Comparison of ENCODE assay signal across 8 cellular contexts in the genomic region with DNA sequence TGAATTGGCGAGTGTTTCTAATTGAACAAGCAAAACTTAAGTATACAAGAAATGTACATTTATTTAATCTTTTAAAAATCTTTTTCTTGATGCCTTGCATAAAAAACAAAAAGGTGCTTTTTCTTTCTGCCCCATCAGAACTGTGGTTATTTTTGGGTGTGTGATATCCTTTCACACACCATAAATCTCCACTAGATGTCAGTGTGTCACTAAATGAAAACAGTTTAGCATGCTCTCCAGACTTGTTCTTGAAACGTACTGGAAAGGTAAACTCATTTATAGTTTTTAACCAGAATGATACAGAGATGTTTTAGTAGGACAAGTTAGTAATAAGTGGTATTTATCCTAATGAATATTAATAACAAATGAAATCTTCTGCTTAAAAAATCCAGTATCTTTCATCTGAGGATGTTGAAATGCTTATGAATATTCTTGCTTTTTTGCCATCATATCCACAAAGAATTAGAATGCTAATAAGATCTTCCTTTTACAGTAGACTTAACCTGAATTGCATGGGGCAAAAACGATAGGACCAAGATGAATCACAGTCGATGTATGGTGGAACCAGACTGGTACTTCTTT.
A peak's percentile ranks its signal among the peaks of the same experiment; 100 is the strongest.
DNase-seq lines count a peak whose midpoint lies in the region; TF ChIP-seq lines count a peak whose summit lies in the region.

No MANE protein-coding gene starts in this region.

- H3K36me3 ChIP-seq in A673 (ENCODE audit: insufficient read depth, low read length, poor library complexity, severe bottlenecking), result no peaks in the 10 kb centered on the region
- no peaks in the 10 kb centered on the region for H3K36me3 ChIP-seq in GM23248 (ENCODE audit: low read depth)
- H3K36me3 ChIP-seq in KMS-11 (ENCODE audit: insufficient read depth), result no peaks in the 10 kb centered on the region
- no peaks in the 10 kb centered on the region; the same call in 1 of the 2 replicates for H3K36me3 ChIP-seq in SJCRH30

- H3K27me3 ChIP-seq in A673 (replicated peaks; ENCODE audit: insufficient read depth, low read depth, low read length, poor library complexity) (no peaks in the 10 kb centered on the region), GM23248 (replicated peaks; ENCODE audit: insufficient read depth) (no peaks in the 10 kb centered on the region), KMS-11 (ENCODE audit: insufficient read depth, low read depth) (no peaks in the 10 kb centered on the region), SJCRH30 (no peaks in the 10 kb centered on the region)

- H4K20me1 ChIP-seq in GM23248 (ENCODE audit: insufficient read depth) (no peaks in the 10 kb centered on the region), KMS-11 (ENCODE audit: insufficient read depth) (no peaks in the 10 kb centered on the region)

- H2AFZ ChIP-seq in GM23248 (no peak overlapping the region), KMS-11 (ENCODE audit: low read depth) (no peak overlapping the region)

- in situ Hi-C loops in GM23248 (cut with MboI), result loop anchor here (25.0 kb wide), 2 partner anchors 635 to 1010 kb away; no protein-coding TSS in a partner anchor

- no peak overlapping the region for H3K4me3 Mint-ChIP-seq in nephron progenitor cell

- peaks cover 11% of the 10 kb centered on the region for H3K4me1 Mint-ChIP-seq in nephron progenitor cell

- H3K27ac Mint-ChIP-seq in nephron progenitor cell, result no peak overlapping the region

- TF ChIP-seq CTCF in A673 (conservative IDR thresholded peaks at IDR 0.05; ENCODE audit: low read depth, low read length) (peak; percentile 82), KMS-11 (conservative IDR thresholded peaks at IDR 0.05; ENCODE audit: low read depth, low read length) (peak; percentile 79), nephron progenitor cell (IDR thresholded peaks at IDR 0.05) (peak; percentile 70)

- peaks cover 18% of the 10 kb centered on the region; the same call in 1 of the 2 replicates for H3F3A ChIP-seq in GM23248 (ENCODE audit: insufficient read depth)

- CTCF ChIA-PET in A673 (lab: Charles Lee), result no interaction called here

- H3K4me2 ChIP-seq in GM23248 (ENCODE audit: unreplicated experiment), result no peak overlapping the region
- H3K4me2 ChIP-seq in KMS-11, result no peak overlapping the region

- H3K27ac ChIP-seq in A673 (ENCODE audit: low read depth, low read length, poor library complexity, severe bottlenecking) (no peak overlapping the region), GM23248 (no peak overlapping the region), KMS-11 (no peak overlapping the region), SJCRH30 (no peak overlapping the region)

- no peaks in the 10 kb centered on the region for H3K27me3 Mint-ChIP-seq in nephron progenitor cell (ENCODE audit: low read depth, poor library complexity)

- no peak overlapping the region for H3K9ac ChIP-seq in GM23248
- H3K9ac ChIP-seq in KMS-11, result no peak overlapping the region

- POLR2A ChIA-PET in A673 (lab: Charles Lee; ENCODE audit: low non-redundant PET), result no interaction called here

- H3K9me3 Mint-ChIP-seq in nephron progenitor cell, result no peaks in the 10 kb centered on the region

- peaks cover 7% of the 10 kb centered on the region for H3K79me2 ChIP-seq in GM23248 (ENCODE audit: insufficient read depth)
- no peaks in the 10 kb centered on the region for H3K79me2 ChIP-seq in KMS-11 (ENCODE audit: insufficient read depth, low read depth)

- no peaks in the 10 kb centered on the region for H3K4me1 ChIP-seq in A673 (ENCODE audit: insufficient read depth, low read length, poor library complexity, severe bottlenecking)
- H3K4me1 ChIP-seq in GM23248 (ENCODE audit: insufficient read depth), result peaks cover 22% of the 10 kb centered on the region
- peaks cover 5% of the 10 kb centered on the region for H3K4me1 ChIP-seq in KMS-11 (ENCODE audit: low read depth, poor library complexity, severe bottlenecking)
- H3K4me1 ChIP-seq in SJCRH30, result no peaks in the 10 kb centered on the region

- H3K9me3 ChIP-seq in A673 (ENCODE audit: low read depth, low read length, poor library complexity, severe bottlenecking), result no peaks in the 10 kb centered on the region
- H3K9me3 ChIP-seq in GM23248 (ENCODE audit: low read depth), result no peaks in the 10 kb centered on the region
- H3K9me3 ChIP-seq in SJCRH30 (replicated peaks), result no peaks in the 10 kb centered on the region

- no TSS peak for BruUV-seq in A673 (replicated peaks; lab: Mats Ljungman, UMichigan)

- no peaks in the 10 kb centered on the region for H3K9me2 ChIP-seq in GM23248 (ENCODE audit: insufficient read depth)

- intact Hi-C loops in A673 (cut with micrococcal nuclease; ENCODE audit: unreplicated experiment), result loop anchor here (2.0 to 5.0 kb wide), 3 partner anchors 638 to 1055 kb away; no protein-coding TSS in a partner anchor

- DNase-seq in A673 (ENCODE audit: low spot score), result peak; percentile 72
- peak; percentile 72 for DNase-seq in ELR (ENCODE audit: low read depth)
- peak; percentile 64 for DNase-seq in GM23248
- DNase-seq in SJCRH30, result peak; percentile 17 to 81
- peak; percentile 67 to 78 for DNase-seq in erythroblast (lab: John Stamatoyannopoulos, UW)
- DNase-seq in nephron progenitor cell, result peak; percentile 4
- DNase-seq in occipital lobe (lab: John Stamatoyannopoulos, UW), result no peak

- WGBS in GM23248 (ENCODE audit: low coverage in 1 of 2, low lambda C conversion rate in 2 of 2, missing lambda C conversion rate in 2 of 2), 2 experiments, result 57% methylated on average over 4 of the region's 4 CpGs

- H3K36me3 Mint-ChIP-seq in nephron progenitor cell (ENCODE audit: low read depth), result no peaks in the 10 kb centered on the region

- H3K4me3 ChIP-seq in A673 (ENCODE audit: low read depth, low read length, poor library complexity, severe bottlenecking) (no peak overlapping the region), GM23248 (no peak overlapping the region), KMS-11 (IDR thresholded peaks at IDR 0.05; ENCODE audit: insufficient read depth, low read depth, low read length) (no peak overlapping the region), SJCRH30 (no peak overlapping the region)

- TF ChIP-seq POLR2A in erythroblast (IDR thresholded peaks at IDR 0.05; ENCODE audit: low read length), result no peak
